8 cellular contexts compared by ENCODE assay signal in the genomic region with DNA sequence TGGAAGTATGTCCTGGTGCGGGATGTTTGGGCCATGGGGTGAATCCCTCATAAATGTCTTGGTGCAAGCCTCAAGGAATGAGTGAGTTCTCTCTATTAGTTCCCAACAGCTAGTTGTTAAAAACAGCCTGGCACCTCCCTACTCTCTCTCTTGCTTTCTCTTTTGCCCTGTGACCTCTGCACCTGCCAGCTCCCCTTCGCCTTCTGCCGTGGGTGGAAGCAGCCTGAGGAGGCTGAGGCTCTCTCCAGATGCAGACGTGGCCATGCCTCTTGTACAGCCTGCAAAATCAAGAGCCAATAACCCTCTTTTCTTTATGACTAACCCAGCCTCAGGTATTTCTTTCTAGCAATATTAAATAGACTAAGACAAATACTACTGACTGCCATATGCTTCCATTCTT.
"Had no signal": no experiment of that assay in that cellular context is flagged by ENCODE, and none has a peak within 500 bp of the region (broad histone marks: within the 10 kb centered on the region; RNA-seq: fewer than 3 reads in every experiment).

No MANE protein-coding gene starts in this region.

- H3K9me3 ChIP-seq: HAP-1 had no signal

- H3K27ac ChIP-seq: GM23248 had no signal

- H3K36me3 ChIP-seq: HAP-1 had no signal

- DNase-seq: GM23248, GOT3, H7, HFFc6, IMR-90 had no signal

- H3K4me1 ChIP-seq: HAP-1 had no signal

- ATAC-seq: HCT116, K562 had no signal

- H3K4me3 ChIP-seq: GM23248, HAP-1, K562 had no signal

- H3K9ac ChIP-seq: GM23248 had no signal

- H3K4me3 Mint-ChIP-seq: HFFc6 had no signal

- H2AFZ ChIP-seq: GM23248 had no signal

- H3K27ac Mint-ChIP-seq: HFFc6 had no signal
